Comparison of ENCODE assay signal across 8 cellular contexts in the genomic region with DNA sequence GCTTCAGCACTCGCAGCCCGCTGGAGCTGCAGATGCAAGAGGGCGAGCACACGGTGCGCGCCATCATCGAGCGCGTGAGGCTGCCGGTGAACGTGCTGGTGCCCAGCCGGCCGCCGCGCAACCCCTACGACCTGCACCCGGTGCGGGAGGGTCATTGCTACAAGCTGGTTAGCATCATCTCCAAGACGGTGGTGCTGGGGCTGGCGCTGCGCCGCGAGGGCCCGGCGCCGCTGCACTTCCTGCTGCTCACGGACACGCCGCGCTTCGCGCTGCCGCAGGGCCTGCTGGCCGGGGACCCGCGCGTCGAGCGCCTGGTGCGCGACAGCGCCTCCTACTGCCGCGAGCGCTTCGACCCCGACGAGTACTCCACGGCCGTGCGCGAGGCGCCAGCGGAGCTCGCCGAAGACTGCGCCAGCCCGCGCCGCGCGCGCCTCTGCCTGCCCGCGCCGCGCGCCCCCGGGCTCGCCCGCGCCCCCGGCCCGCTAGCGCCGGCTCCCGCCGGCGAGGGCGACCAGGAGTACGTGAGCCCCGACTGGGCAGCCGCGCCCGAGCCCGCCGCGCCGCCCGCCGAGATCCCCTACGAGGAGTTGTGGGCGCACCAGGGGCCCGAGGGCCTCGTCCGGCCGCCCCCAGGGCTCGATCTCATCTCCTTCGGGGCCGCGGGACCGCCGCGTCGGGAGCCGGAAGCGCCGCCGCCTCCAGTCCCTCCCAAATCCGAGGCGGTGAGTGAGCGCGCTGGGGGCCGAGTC. TPM values are rescaled to one million over a fixed set of nuclear protein-coding genes. Genes with fewer than 3 reads are reported as not detected.
DNase-seq lines count a peak whose midpoint lies in the region; ATAC-seq, FAIRE-seq and TF ChIP-seq lines count a peak whose summit lies in the region.

No MANE protein-coding gene starts in this region.

- TF ChIP-seq RAD21 in K562 (CRISPR knock-in tag; conservative IDR thresholded peaks at IDR 0.05 in 1 of 2, IDR thresholded peaks at IDR 0.05 in 1 of 2), result peak; percentile 51 to 63; a peak in 3 of 4 replicates

- 14% methylated on average over 77 of the region's 114 CpGs for WGBS in K562 (ENCODE audit: insufficient coverage, low coverage, missing lambda C conversion rate)

- in situ Hi-C loops in K562 (cut with MboI), result no loop called here

- H3K27ac ChIP-seq in K562 (ENCODE audit: extremely low read depth, low read depth, low read length), result peak overlapping the region; percentile 69; the same call in 2 of the 3 replicates

- peak overlapping the region; percentile 99 for H2AFZ ChIP-seq in K562 (ENCODE audit: low read depth, low read length)

- no peak; the same call in 1 of the 2 replicates for TF ChIP-seq POLR2A in K562 (conservative IDR thresholded peaks at IDR 0.05)

- POLR2A ChIA-PET in K562 (lab: Yijun Ruan, JAX), result interaction anchor here (0.5 to 1.4 kb wide), 7 partner anchors 12 to 234 kb away, joined by 3 to 4 read pairs (median 3); partner anchors contain the start of genes HADHA, HADHB and RAB10

- H3K36me3 ChIP-seq in K562 (ENCODE audit: control insufficient read depth, insufficient read depth, low read length), result peaks cover 16% of the 10 kb centered on the region; the same call in 2 of the 3 replicates

- H3K4me2 ChIP-seq in K562 (ENCODE audit: insufficient read depth, low read length), result peak overlapping the region; percentile 77

- no peaks in the 10 kb centered on the region for H3K9me1 ChIP-seq in K562 (ENCODE audit: control insufficient read depth, insufficient read depth, low read length)

- CTCF ChIA-PET in K562 (lab: Yijun Ruan, JAX; ENCODE audit: low intra/inter-chr PET ratio), result interaction anchor here (0.5 to 1.2 kb wide), 3 partner anchors 9 to 38 kb away, joined by 3 to 5 read pairs (median 4); no protein-coding TSS in a partner anchor

- DNase-seq in SIG-M5 treated with dmso at 0.1 percent for 504 hours (lab: John Stamatoyannopoulos, UW; ENCODE audit: unreplicated experiment), result peak; percentile 7
- no peak for DNase-seq in SIG-M5 (lab: John Stamatoyannopoulos, UW)
- peak; percentile 72 to 93 (median 74) for DNase-seq in T-helper 2 cell
- peak; percentile 88 to 92 (median 91) for DNase-seq in K562 (ENCODE audit: extremely low read depth in 1 of 4, low spot score in 3 of 4)
- peak; percentile 84 for DNase-seq in iris pigment epithelial cell (ENCODE audit: low read depth)
- DNase-seq in stimulated activated CD4-positive, alpha-beta T cell treated with anti-CD3 and anti-CD28 coated beads, Interleukin-15, amount 100 ng/mL, for 48 hours (ENCODE audit: low read depth in 2 of 2), result peak; percentile 69 to 81
- DNase-seq in NCI-H1417 treated with DMSO at 0.1 percent for 48 hours (lab: John Stamatoyannopoulos, UW), result no peak

- intact Hi-C loops in K562 (cut with micrococcal nuclease), result no loop called here

- peak overlapping the region; percentile 68 for H3K4me3 ChIP-seq in K562

- H3K79me2 ChIP-seq in K562 (ENCODE audit: control insufficient read depth, insufficient read depth, low read length), result peaks cover 9% of the 10 kb centered on the region; the same call in 2 of the 3 replicates

- ATAC-seq in HG03432 (IDR thresholded peaks at IDR 0.05; ENCODE audit: unreplicated experiment) (peak; percentile 88), K562 (peak; percentile 96)

- TF ChIP-seq EP300 in K562 (IDR thresholded peaks at IDR 0.05; ENCODE audit: low read length), result peak; percentile 10; the same call in 1 of the 2 replicates

- peak overlapping the region; percentile 79 to 92 for H3K9ac ChIP-seq in K562 (ENCODE audit: insufficient read depth in 1 of 2, low read depth in 2 of 2, low read length in 2 of 2)

- peak; percentile 64 to 91 (median 81) for TF ChIP-seq CTCF in K562 (IDR thresholded peaks at IDR 0.05 in 2 of 3, conservative IDR thresholded peaks at IDR 0.05 in 1 of 3; ENCODE audit: insufficient read depth in 2 of 3, low read depth in 1 of 3, low read length in 3 of 3)

- BruUV-seq in K562 (replicated peaks; lab: Mats Ljungman, UMichigan), result no TSS peak

- H3K27me3 ChIP-seq in K562 (ENCODE audit: control insufficient read depth in 2 of 2, insufficient read depth in 2 of 2, low read length in 2 of 2), result no peaks in the 10 kb centered on the region

- H3K4me1 ChIP-seq in K562 (replicated peaks in 1 of 2; ENCODE audit: control insufficient read depth in 2 of 2, insufficient read depth in 2 of 2, low read length in 2 of 2), result peaks cover 14 to 36% of the 10 kb centered on the region in 2 experiments; a peak in 4 of 5 replicates

- peak; percentile 62 for FAIRE-seq in K562 (lab: Jason Lieb, UNC)

- no peaks in the 10 kb centered on the region for H3K9me3 ChIP-seq in K562 (replicated peaks; ENCODE audit: control insufficient read depth, insufficient read depth, low read depth, low read length)

- no peaks in the 10 kb centered on the region for H4K20me1 ChIP-seq in K562 (replicated peaks; ENCODE audit: control insufficient read depth, insufficient read depth, low read length)

TF ChIP-seq in K562, 482 proteins besides CTCF, POLR2A, EP300 and RAD21 (continues in another document):
- TF ChIP-seq PTRF (tag; IDR thresholded peaks at IDR 0.05), result no peak
- TF ChIP-seq SMC3 (conservative IDR thresholded peaks at IDR 0.05; ENCODE audit: insufficient read depth, low read depth, low read length), result peak; percentile 33; the same call in 1 of the 2 replicates
- TF ChIP-seq SRSF7 (optimal IDR thresholded peaks at IDR 0.05; ENCODE audit: low read depth, low read length), result no peak
- peak; percentile 91 for TF ChIP-seq ZNF589 (CRISPR knock-in tag; IDR thresholded peaks at IDR 0.05; ENCODE audit: low read depth)
- TF ChIP-seq, protein P1, sequence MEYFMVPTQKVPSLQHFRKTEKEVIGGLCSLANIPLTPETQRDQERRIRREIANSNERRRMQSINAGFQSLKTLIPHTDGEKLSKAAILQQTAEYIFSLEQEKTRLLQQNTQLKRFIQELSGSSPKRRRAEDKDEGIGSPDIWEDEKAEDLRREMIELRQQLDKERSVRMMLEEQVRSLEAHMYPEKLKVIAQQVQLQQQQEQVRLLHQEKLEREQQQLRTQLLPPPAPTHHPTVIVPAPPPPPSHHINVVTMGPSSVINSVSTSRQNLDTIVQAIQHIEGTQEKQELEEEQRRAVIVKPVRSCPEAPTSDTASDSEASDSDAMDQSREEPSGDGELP (CRISPR knock-in tag; IDR thresholded peaks at IDR 0.05; ENCODE audit: borderline replicate concordance), result peak; percentile 62; the same call in 1 of the 2 replicates
- no peak for TF ChIP-seq NUFIP1 (IDR thresholded peaks at IDR 0.05; ENCODE audit: partially characterized antibody)
- 0 out of 2 replicates have a peak, but pooled peaks have one; percentile 11 for TF ChIP-seq ZNF324 (CRISPR knock-in tag; IDR thresholded peaks at IDR 0.05)

RNA-seq across cellular contexts. Expression of gene GAREM2, which starts 11.8 kb away (rescaled TPM):
- 9.3 and 20.6 TPM in 2 replicates for total RNA-seq in K562 (2011; cell fraction: chromatin; rRNA removed; ENCODE audit: low replicate concordance)
- 11.8 and 13.2 TPM in 2 replicates for total RNA-seq in K562 (2011; cell fraction: nucleolus; rRNA removed)
- 12.0 and 16.1 TPM in 2 replicates for total RNA-seq in K562 (2011; cell fraction: nucleoplasm; rRNA removed)
- 2.5 and 4.7 TPM in 2 replicates for total RNA-seq in K562 (2014; rRNA removed)
- total RNA-seq in K562 (2014; rRNA removed; fragmentation: Illumina TruSeq; extraction: Trizol), result 1.3 and 1.7 TPM in 2 replicates
- total RNA-seq in K562 (2015; rRNA removed; fragmentation: Illumina TruSeq; extraction: Trizol), result 1.5 and 1.7 TPM in 2 replicates
- 11.5 and 12.4 TPM in 2 replicates for total RNA-seq in K562 (2021)
- polyA plus RNA-seq in K562 (2011; rRNA removed), result 4.6 and 5.0 TPM in 2 replicates
- 6.3 and 10.6 TPM in 2 replicates for polyA plus RNA-seq in K562 (2011; cell fraction: cytosol; rRNA removed)
- 9.6 and 16.4 TPM in 2 replicates for polyA plus RNA-seq in K562 (2011; cell fraction: nucleus; rRNA removed)
- 6.7 and 10.0 TPM in 2 replicates for polyA plus RNA-seq in K562 (2012)
- polyA plus RNA-seq in K562 (2014; fragmentation: Illumina TruSeq; extraction: Trizol), result 5.4 and 6.9 TPM in 2 replicates
- 1 to 10 TPM; 1.7 to 2.2 TPM for polyA plus RNA-seq in K562 (2014; fragmentation: Nextera tagmentation; extraction: Ambion mirVana)
- polyA plus RNA-seq in K562 (2014; rRNA removed), result 4.6 and 7.6 TPM in 2 replicates
- 2.9 and 4.5 TPM in 2 replicates for polyA minus RNA-seq in K562 (2011; rRNA and poly(A)+ RNA removed)
- 4.6 and 5.2 TPM in 2 replicates for polyA minus RNA-seq in K562 (2011; cell fraction: cytosol; rRNA and poly(A)+ RNA removed)
- polyA minus RNA-seq in K562 (2011; cell fraction: nucleus; rRNA and poly(A)+ RNA removed), result 3.2 and 3.7 TPM in 2 replicates

RNA-seq across cellular contexts. Expression of gene HADHA, which starts 59.7 kb away (rescaled TPM):
- 66.4 and 94.3 TPM in 2 replicates for total RNA-seq in K562 (2011; cell fraction: chromatin; rRNA removed; ENCODE audit: low replicate concordance)
- 54.4 and 55.7 TPM in 2 replicates for total RNA-seq in K562 (2011; cell fraction: nucleolus; rRNA removed)
- total RNA-seq in K562 (2011; cell fraction: nucleoplasm; rRNA removed), result 67.3 and 77.3 TPM in 2 replicates
- total RNA-seq in K562 (2014; rRNA removed), result 187 and 203 TPM in 2 replicates
- total RNA-seq in K562 (2014; rRNA removed; fragmentation: Illumina TruSeq; extraction: Trizol), result 207 and 219 TPM in 2 replicates
- 195 and 202 TPM in 2 replicates for total RNA-seq in K562 (2015; rRNA removed; fragmentation: Illumina TruSeq; extraction: Trizol)
- 186 and 196 TPM in 2 replicates for total RNA-seq in K562 (2021)
- polyA plus RNA-seq in K562 (2011; rRNA removed), result 183 and 214 TPM in 2 replicates
- polyA plus RNA-seq in K562 (2011; cell fraction: cytosol; rRNA removed), result 99.3 and 152 TPM in 2 replicates
- polyA plus RNA-seq in K562 (2011; cell fraction: nucleus; rRNA removed), result 83.4 and 104 TPM in 2 replicates
- 174 and 251 TPM in 2 replicates for polyA plus RNA-seq in K562 (2012)
- 224 and 246 TPM in 2 replicates for polyA plus RNA-seq in K562 (2014; fragmentation: Illumina TruSeq; extraction: Trizol)
- polyA plus RNA-seq in K562 (2014; fragmentation: Nextera tagmentation; extraction: Ambion mirVana), result 100 to 1,000 TPM; 152 to 326 TPM
- 140 and 145 TPM in 2 replicates for polyA plus RNA-seq in K562 (2014; rRNA removed)
- 329 and 345 TPM in 2 replicates for polyA minus RNA-seq in K562 (2011; rRNA and poly(A)+ RNA removed)
- polyA minus RNA-seq in K562 (2011; cell fraction: cytosol; rRNA and poly(A)+ RNA removed), result 151 and 156 TPM in 2 replicates
- polyA minus RNA-seq in K562 (2011; cell fraction: nucleus; rRNA and poly(A)+ RNA removed), result 31.8 and 68.9 TPM in 2 replicates

Comparison
In these comparisons a context has a peak if more than half of its experiments do, and no peak if none do; other contexts are left out.
1. DNase-seq: peak in SIG-M5 treated with dmso at 0.1 percent for 504 hours (single experiment), T-helper 2 cell (5 of 5), K562 (4 of 4), iris pigment epithelial cell (single experiment) and stimulated activated CD4-positive, alpha-beta T cell treated with anti-CD3 and anti-CD28 coated beads, Interleukin-15, amount 100 ng/mL, for 48 hours (2 of 2); none in SIG-M5 (single experiment) and NCI-H1417 treated with DMSO at 0.1 percent for 48 hours (single experiment).